ENCODE assay signal across 8 cellular contexts in the genomic region with DNA sequence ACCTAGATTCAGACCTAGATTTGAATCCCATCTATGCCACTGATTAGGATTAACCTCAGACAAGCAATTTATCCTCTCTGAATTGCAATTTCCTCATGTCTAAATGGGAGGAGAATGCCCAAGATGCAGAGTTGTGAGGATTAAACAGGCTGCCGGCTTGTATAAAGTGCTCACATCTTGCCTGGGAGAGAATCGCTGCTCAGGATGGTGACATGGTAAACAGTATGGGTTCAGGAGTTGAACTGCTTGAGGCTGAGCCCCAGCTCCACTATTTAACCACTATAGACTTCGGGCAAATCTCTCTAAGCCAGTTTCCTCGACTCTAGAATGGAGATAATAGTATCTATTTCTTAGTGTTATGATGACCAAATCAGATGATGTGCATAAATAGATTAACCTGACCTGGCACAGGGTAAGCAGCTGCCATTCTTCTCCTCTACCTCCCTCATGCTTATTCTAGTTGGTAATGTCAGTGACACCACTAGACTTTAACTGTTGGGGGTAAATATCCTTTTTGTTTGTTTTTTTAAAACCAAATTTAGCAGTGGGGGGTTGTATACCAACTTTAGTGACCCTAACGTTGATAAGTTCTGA.
A peak's percentile ranks its signal among the peaks of the same experiment; 100 is the strongest.
DNase-seq lines count a peak whose midpoint lies in the region; ATAC-seq, FAIRE-seq and TF ChIP-seq lines count a peak whose summit lies in the region.

No MANE protein-coding gene starts in this region.

- peaks cover 43% of the 10 kb centered on the region for H3K36me3 Mint-ChIP-seq in T-helper 2 cell treated with Interferon-gamma antibody and Interleukin-4, amounts not matched to agents 5 μg/mL and 100 μg/mL, for 36 hours (ENCODE audit: low read depth)

- no peaks in the 10 kb centered on the region for H3K27me3 Mint-ChIP-seq in T-helper 2 cell treated with Interferon-gamma antibody and Interleukin-4, amounts not matched to agents 5 μg/mL and 100 μg/mL, for 36 hours (ENCODE audit: low read depth)

- H3K4me3 ChIP-seq in WI38 (ENCODE audit: low read depth, low read length) = peak overlapping the region; percentile 39
- H3K4me3 ChIP-seq in iPS DF 6.9 (ENCODE audit: low read length) = peak overlapping the region; percentile 11; the same call in 1 of the 2 replicates
- H3K4me3 ChIP-seq in subcutaneous abdominal adipose tissue (ENCODE audit: low read depth in 1 of 5, low read length in 5 of 5) = peak overlapping the region in 3 of 5 donors; percentile 40 to 98 (median 92)

- no peaks in the 10 kb centered on the region for H3K27me3 ChIP-seq in iPS DF 6.9 (ENCODE audit: control insufficient read depth, insufficient read depth, low read length)
- H3K27me3 ChIP-seq in subcutaneous abdominal adipose tissue (ENCODE audit: control insufficient read depth in 5 of 5, insufficient read depth in 4 of 5, low read length in 5 of 5) = no peaks in the 10 kb centered on the region

- TF ChIP-seq CTCF in WI38 (IDR thresholded peaks at IDR 0.05; ENCODE audit: low read depth, low read length) = no peak
- TF ChIP-seq CTCF in D721Med (IDR thresholded peaks at IDR 0.05; ENCODE audit: insufficient read depth, missing control alignments) = no peak

- no peaks in the 10 kb centered on the region for H3K9me3 Mint-ChIP-seq in T-helper 2 cell treated with Interferon-gamma antibody and Interleukin-4, amounts not matched to agents 5 μg/mL and 100 μg/mL, for 36 hours

- no peak overlapping the region for H3K27ac ChIP-seq in iPS DF 6.9 (ENCODE audit: low read length)
- peak overlapping the region; percentile 50 for H3K27ac ChIP-seq in subcutaneous abdominal adipose tissue (ENCODE audit: low read depth, low read length)

- H3K4me1 Mint-ChIP-seq in T-helper 2 cell treated with Interferon-gamma antibody and Interleukin-4, amounts not matched to agents 5 μg/mL and 100 μg/mL, for 36 hours (ENCODE audit: low read depth) = peaks cover 24% of the 10 kb centered on the region

- H3K27ac Mint-ChIP-seq in T-helper 2 cell treated with Interferon-gamma antibody and Interleukin-4, amounts not matched to agents 5 μg/mL and 100 μg/mL, for 36 hours = peak overlapping the region; percentile 99

- H3K9me3 ChIP-seq in iPS DF 6.9 (ENCODE audit: control insufficient read depth, insufficient read depth, low read length) = no peaks in the 10 kb centered on the region
- no peaks in the 10 kb centered on the region for H3K9me3 ChIP-seq in subcutaneous abdominal adipose tissue (ENCODE audit: control insufficient read depth in 5 of 5, low read length in 5 of 5)

- WGBS in iPS DF 6.9 (ENCODE audit: insufficient coverage, insufficient read length) = no CpG with 5 or more reads among the region's 5 CpGs

- peak overlapping the region; percentile 96 for H3K4me3 Mint-ChIP-seq in T-helper 2 cell treated with Interferon-gamma antibody and Interleukin-4, amounts not matched to agents 5 μg/mL and 100 μg/mL, for 36 hours

- ATAC-seq in HG02852 (IDR thresholded peaks at IDR 0.05; ENCODE audit: unreplicated experiment) = no peak

- H3K4me1 ChIP-seq in iPS DF 6.9 (ENCODE audit: control insufficient read depth, insufficient read depth, low read length) = 0 out of 2 replicates have a peak, but pooled peaks cover 1% of the 10 kb centered on the region
- H3K4me1 ChIP-seq in subcutaneous abdominal adipose tissue (ENCODE audit: control insufficient read depth in 5 of 5, insufficient read depth in 5 of 5, low read length in 5 of 5) = peaks cover 8 to 37% (median 34%) of the 10 kb centered on the region in 5 donors

- DNase-seq in T-helper 2 cell treated with Interferon-gamma antibody and Interleukin-4, amounts not matched to agents 5 μg/mL and 100 μg/mL, for 36 hours (ENCODE audit: low spot score) = no peak
- DNase-seq in T-helper 2 cell (no peak), iPS DF 6.9 (ENCODE audit: low read depth, low spot score) (no peak), D721Med (ENCODE audit: insufficient read length, low spot score) (no peak)
- no peak for DNase-seq in activated effector memory CD4-positive, alpha-beta T cell treated with anti-CD3 and anti-CD28 coated beads, Interleukin-2, amount 50 U/mL, for 16 hours

- H3K36me3 ChIP-seq in iPS DF 6.9 (ENCODE audit: control insufficient read depth, insufficient read depth, low read length) (peaks cover 22% of the 10 kb centered on the region), subcutaneous abdominal adipose tissue (ENCODE audit: control insufficient read depth in 5 of 5, insufficient read depth in 5 of 5, low read length in 5 of 5) (peaks cover 7 to 44% (median 32%) of the 10 kb centered on the region in 5 donors)

- peak overlapping the region in 3 of 5 donors; percentile 53 to 69 (median 63) for H3K9ac ChIP-seq in subcutaneous abdominal adipose tissue (ENCODE audit: low read length in 5 of 5)

- FAIRE-seq in D721Med (lab: Jason Lieb, UNC) = no peak

Comparison
In these comparisons a context has a peak if more than half of its experiments do, and no peak if none do; other contexts are left out.
1. H3K4me3 ChIP-seq: peak in every context shown above with its lines; median percentile 92 in subcutaneous abdominal adipose tissue; 39 in WI38; 11 in iPS DF 6.9.